Comparison of ENCODE assay signal across 1 cellular context in the genomic region with DNA sequence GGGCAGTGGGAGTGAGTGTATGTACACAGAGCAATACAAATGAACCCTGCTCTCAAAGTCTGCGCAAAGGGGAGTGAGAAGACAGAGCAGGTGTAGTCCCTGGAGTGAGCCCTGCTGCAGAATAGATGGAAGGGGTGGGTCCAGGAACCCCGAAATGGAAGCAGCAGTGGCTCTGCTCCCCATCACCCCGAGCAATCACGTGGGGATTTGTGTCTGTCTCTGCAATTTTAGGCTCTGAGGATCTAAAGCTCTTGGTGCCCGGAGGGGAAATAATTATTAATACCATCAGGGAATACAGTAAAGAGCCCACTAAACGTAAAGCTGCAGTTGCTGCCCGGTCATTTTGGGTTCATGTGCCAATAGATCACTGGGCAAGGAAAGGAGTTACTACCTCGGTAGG.
TF ChIP-seq lines count a peak whose summit lies in the region.

No MANE protein-coding gene starts in this region.

TF ChIP-seq in GM23338, 12 proteins besides CTCF, POLR2A, EP300 and RAD21 (continued from another document):
- TF ChIP-seq CREB1 (CRISPR knock-in tag; IDR thresholded peaks at IDR 0.05; ENCODE audit: low read depth) (no peak), NANOG (IDR thresholded peaks at IDR 0.05; ENCODE audit: borderline replicate concordance) (no peak), POLR2AphosphoS5 (IDR thresholded peaks at IDR 0.05; ENCODE audit: low read depth) (no peak), EZH2phosphoT487 (IDR thresholded peaks at IDR 0.05; ENCODE audit: unreplicated experiment) (no peak), ZNF331 (CRISPR knock-in tag; IDR thresholded peaks at IDR 0.05; ENCODE audit: low read depth) (no peak)
